2 cellular contexts compared by ENCODE assay signal in the genomic region with DNA sequence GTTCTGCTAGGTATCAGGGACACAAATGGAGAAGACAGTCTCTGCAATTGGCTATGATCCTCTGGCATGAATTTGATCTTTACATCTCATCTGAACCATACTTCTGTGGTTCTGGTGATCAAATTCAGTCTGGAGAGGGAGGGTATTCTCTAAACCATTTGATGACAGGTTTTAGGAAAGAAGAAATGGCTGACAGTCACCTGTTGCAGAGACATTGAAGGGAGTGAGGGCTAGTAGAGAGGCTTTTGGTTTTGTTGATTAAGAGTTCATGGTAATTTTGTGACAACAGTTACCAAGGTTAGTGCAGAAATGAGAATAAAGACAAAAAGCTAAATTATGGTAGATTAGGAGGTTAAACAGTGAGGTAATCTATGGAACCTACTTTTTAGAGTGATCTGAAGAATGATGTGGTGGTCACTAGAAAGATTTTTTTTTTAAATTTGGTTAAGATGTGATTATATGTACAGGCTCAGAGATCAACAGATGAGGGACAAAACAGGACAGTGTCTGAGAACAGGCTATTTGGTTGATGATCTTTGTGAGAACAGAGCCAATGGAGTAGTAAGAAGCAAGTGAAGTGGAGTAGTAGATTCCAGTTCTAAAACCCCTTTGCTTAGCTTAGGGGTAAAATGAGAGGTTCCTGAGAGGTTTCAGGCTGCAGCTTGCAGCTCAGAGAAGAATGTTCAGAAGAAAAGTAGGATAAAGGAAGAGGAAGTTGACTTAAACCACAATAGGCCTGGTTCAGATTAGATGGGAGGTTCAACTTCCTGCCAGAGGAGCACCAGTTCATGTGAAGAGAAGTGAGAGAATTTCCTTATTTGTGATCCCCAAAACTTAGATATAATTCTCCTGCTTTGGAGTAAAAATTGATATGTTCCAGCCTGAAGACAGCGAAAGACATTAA.
A peak's percentile ranks its signal among the peaks of the same experiment; 100 is the strongest.
TF ChIP-seq lines count a peak whose summit lies in the region.

No MANE protein-coding gene starts in this region.

TF ChIP-seq in HepG2, 621 proteins besides CTCF, POLR2A, EP300 and RAD21 (continued from another document):
- TF ChIP-seq, protein P1, sequence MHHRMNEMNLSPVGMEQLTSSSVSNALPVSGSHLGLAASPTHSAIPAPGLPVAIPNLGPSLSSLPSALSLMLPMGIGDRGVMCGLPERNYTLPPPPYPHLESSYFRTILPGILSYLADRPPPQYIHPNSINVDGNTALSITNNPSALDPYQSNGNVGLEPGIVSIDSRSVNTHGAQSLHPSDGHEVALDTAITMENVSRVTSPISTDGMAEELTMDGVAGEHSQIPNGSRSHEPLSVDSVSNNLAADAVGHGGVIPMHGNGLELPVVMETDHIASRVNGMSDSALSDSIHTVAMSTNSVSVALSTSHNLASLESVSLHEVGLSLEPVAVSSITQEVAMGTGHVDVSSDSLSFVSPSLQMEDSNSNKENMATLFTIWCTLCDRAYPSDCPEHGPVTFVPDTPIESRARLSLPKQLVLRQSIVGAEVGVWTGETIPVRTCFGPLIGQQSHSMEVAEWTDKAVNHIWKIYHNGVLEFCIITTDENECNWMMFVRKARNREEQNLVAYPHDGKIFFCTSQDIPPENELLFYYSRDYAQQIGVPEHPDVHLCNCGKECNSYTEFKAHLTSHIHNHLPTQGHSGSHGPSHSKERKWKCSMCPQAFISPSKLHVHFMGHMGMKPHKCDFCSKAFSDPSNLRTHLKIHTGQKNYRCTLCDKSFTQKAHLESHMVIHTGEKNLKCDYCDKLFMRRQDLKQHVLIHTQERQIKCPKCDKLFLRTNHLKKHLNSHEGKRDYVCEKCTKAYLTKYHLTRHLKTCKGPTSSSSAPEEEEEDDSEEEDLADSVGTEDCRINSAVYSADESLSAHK (CRISPR knock-in tag; IDR thresholded peaks at IDR 0.05; ENCODE audit: borderline replicate concordance): no peak

TF ChIP-seq in K562, 482 proteins besides CTCF, POLR2A, EP300 and RAD21 (continued from another document and continues in another):
- TF ChIP-seq, protein P2, sequence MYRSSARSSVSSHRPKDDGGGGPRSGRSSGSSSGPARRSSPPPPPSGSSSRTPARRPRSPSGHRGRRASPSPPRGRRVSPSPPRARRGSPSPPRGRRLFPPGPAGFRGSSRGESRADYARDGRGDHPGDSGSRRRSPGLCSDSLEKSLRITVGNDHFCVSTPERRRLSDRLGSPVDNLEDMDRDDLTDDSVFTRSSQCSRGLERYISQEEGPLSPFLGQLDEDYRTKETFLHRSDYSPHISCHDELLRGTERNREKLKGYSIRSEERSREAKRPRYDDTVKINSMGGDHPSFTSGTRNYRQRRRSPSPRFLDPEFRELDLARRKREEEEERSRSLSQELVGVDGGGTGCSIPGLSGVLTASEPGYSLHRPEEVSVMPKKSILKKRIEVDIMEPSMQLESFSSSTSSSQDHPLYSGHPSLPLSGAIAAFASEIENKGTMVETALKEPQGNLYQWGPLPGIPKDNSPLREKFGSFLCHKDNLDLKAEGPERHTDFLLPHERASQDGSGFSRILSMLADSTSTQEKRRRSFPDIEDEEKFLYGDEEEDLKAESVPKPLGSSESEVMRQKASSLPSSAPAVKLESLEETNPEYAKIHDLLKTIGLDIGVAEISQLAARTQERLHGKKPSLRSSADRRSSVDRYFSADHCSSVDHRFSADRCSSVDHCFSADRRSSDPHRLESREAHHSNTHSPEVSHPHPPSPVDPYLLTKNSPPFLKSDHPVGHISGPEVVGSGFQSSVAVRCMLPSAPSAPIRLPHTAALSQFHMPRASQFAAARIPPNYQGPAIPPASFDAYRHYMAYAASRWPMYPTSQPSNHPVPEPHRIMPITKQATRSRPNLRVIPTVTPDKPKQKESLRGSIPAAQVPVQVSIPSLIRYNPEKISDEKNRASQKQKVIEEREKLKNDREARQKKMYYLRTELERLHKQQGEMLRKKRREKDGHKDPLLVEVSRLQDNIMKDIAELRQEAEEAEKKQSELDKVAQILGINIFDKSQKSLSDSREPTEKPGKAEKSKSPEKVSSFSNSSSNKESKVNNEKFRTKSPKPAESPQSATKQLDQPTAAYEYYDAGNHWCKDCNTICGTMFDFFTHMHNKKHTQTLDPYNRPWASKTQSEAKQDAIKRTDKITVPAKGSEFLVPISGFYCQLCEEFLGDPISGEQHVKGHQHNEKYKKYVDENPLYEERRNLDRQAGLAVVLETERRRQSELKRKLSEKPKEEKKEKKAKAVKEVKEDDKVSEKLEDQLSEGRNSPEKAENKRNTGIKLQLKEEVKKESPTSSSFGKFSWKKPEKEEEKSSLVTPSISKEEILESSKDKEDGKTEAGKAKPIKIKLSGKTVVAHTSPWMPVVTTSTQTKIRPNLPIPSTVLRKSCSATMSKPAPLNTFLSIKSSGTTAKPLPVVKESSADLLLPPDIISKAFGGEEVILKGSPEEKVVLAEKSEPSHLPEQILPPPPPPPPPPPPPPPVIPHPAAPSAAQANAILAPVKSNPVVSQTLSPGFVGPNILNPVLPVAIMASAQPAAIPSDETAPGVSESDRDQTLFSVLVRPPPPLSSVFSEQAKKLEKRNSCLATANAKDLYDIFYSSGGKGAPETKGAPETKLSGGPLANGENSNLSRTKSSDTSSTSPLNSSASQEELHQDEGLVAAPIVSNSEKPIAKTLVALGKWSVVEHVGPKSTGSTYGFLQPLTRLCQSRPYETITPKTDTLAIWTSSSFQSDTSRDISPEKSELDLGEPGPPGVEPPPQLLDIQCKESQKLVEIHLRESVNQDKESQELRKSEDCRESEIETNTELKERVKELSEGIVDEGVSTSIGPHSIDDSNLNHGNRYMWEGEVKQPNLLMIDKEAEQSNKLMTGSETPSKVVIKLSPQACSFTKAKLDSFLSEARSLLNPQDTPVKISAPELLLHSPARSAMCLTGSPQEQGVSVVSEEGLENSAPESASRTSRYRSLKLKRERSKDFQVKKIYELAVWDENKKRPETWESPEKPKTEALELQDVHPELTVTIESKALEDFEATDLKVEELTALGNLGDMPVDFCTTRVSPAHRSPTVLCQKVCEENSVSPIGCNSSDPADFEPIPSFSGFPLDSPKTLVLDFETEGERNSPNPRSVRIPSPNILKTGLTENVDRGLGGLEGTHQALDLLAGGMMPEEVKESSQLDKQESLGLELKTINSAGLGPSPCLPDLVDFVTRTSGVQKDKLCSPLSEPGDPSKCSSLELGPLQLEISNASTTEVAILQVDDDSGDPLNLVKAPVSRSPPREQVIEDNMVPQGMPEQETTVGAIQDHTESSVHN (IDR thresholded peaks at IDR 0.05; ENCODE audit: borderline replicate concordance in 1 of 2, low read depth in 1 of 2): no peak
- TF ChIP-seq SMARCC2 (IDR thresholded peaks at IDR 0.05; ENCODE audit: low read depth) (no peak), ZNF778 (CRISPR knock-in tag; IDR thresholded peaks at IDR 0.05) (no peak), ZHX1 (conservative IDR thresholded peaks at IDR 0.05; ENCODE audit: low read length) (no peak), ZKSCAN8 (CRISPR knock-in tag; IDR thresholded peaks at IDR 0.05) (peak; percentile 23; the same call in 1 of the 2 replicates), SPI1 (IDR thresholded peaks at IDR 0.05; ENCODE audit: borderline replicate concordance, low read depth, low read length) (peak; percentile 81), PHTF2 (CRISPR knock-in tag; IDR thresholded peaks at IDR 0.05) (no peak), HOXB6 (CRISPR knock-in tag; IDR thresholded peaks at IDR 0.05; ENCODE audit: borderline replicate concordance) (no peak), KLF6 (CRISPR knock-in tag; IDR thresholded peaks at IDR 0.05; ENCODE audit: borderline replicate concordance) (no peak), TBL1XR1 (IDR thresholded peaks at IDR 0.05; ENCODE audit: low read length in 2 of 2) (peak; percentile 39 to 40; a peak in 3 of 4 replicates), ZNF444 (CRISPR knock-in tag; IDR thresholded peaks at IDR 0.05) (no peak), ZNF121 (CRISPR knock-in tag; conservative IDR thresholded peaks at IDR 0.05) (no peak), ZSCAN29 (IDR thresholded peaks at IDR 0.05) (no peak), DIDO1 (tag; IDR thresholded peaks at IDR 0.05; ENCODE audit: low read depth) (no peak), ZNF12 (CRISPR knock-in tag; IDR thresholded peaks at IDR 0.05) (no peak), IRF9 (tag; IDR thresholded peaks at IDR 0.05) (no peak), ZNF140 (CRISPR knock-in tag; IDR thresholded peaks at IDR 0.05) (no peak), CEBPG (CRISPR knock-in tag; IDR thresholded peaks at IDR 0.05) (no peak), CEBPG (tag; conservative IDR thresholded peaks at IDR 0.05 in 1 of 2, IDR thresholded peaks at IDR 0.05 in 1 of 2) (no peak), POLR2G (IDR thresholded peaks at IDR 0.05; ENCODE audit: low read depth, low read length) (no peak), CREB1 (IDR thresholded peaks at IDR 0.05) (no peak), CREB1 (CRISPR knock-in tag; IDR thresholded peaks at IDR 0.05) (no peak), BMI1 (IDR thresholded peaks at IDR 0.05; ENCODE audit: low read length) (no peak), OTX1 (CRISPR knock-in tag; IDR thresholded peaks at IDR 0.05) (no peak)
- TF ChIP-seq, protein P3, sequence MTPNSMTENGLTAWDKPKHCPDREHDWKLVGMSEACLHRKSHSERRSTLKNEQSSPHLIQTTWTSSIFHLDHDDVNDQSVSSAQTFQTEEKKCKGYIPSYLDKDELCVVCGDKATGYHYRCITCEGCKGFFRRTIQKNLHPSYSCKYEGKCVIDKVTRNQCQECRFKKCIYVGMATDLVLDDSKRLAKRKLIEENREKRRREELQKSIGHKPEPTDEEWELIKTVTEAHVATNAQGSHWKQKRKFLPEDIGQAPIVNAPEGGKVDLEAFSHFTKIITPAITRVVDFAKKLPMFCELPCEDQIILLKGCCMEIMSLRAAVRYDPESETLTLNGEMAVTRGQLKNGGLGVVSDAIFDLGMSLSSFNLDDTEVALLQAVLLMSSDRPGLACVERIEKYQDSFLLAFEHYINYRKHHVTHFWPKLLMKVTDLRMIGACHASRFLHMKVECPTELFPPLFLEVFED (CRISPR knock-in tag; conservative IDR thresholded peaks at IDR 0.05): no peak
- TF ChIP-seq, protein P4, sequence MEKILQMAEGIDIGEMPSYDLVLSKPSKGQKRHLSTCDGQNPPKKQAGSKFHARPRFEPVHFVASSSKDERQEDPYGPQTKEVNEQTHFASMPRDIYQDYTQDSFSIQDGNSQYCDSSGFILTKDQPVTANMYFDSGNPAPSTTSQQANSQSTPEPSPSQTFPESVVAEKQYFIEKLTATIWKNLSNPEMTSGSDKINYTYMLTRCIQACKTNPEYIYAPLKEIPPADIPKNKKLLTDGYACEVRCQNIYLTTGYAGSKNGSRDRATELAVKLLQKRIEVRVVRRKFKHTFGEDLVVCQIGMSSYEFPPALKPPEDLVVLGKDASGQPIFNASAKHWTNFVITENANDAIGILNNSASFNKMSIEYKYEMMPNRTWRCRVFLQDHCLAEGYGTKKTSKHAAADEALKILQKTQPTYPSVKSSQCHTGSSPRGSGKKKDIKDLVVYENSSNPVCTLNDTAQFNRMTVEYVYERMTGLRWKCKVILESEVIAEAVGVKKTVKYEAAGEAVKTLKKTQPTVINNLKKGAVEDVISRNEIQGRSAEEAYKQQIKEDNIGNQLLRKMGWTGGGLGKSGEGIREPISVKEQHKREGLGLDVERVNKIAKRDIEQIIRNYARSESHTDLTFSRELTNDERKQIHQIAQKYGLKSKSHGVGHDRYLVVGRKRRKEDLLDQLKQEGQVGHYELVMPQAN (IDR thresholded peaks at IDR 0.05; ENCODE audit: borderline replicate concordance): no peak; the same call in 1 of the 2 replicates
- TF ChIP-seq, protein P5, sequence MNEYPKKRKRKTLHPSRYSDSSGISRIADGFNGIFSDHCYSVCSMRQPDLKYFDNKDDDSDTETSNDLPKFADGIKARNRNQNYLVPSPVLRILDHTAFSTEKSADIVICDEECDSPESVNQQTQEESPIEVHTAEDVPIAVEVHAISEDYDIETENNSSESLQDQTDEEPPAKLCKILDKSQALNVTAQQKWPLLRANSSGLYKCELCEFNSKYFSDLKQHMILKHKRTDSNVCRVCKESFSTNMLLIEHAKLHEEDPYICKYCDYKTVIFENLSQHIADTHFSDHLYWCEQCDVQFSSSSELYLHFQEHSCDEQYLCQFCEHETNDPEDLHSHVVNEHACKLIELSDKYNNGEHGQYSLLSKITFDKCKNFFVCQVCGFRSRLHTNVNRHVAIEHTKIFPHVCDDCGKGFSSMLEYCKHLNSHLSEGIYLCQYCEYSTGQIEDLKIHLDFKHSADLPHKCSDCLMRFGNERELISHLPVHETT (CRISPR knock-in tag; conservative IDR thresholded peaks at IDR 0.05 in 1 of 2, IDR thresholded peaks at IDR 0.05 in 1 of 2): no peak; a peak in 1 of 4 replicates
- TF ChIP-seq, protein P6, sequence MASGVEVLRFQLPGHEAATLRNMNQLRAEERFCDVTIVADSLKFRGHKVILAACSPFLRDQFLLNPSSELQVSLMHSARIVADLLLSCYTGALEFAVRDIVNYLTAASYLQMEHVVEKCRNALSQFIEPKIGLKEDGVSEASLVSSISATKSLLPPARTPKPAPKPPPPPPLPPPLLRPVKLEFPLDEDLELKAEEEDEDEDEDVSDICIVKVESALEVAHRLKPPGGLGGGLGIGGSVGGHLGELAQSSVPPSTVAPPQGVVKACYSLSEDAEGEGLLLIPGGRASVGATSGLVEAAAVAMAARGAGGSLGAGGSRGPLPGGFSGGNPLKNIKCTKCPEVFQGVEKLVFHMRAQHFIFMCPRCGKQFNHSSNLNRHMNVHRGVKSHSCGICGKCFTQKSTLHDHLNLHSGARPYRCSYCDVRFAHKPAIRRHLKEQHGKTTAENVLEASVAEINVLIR (CRISPR knock-in tag; IDR thresholded peaks at IDR 0.05): no peak
- TF ChIP-seq, protein P7, sequence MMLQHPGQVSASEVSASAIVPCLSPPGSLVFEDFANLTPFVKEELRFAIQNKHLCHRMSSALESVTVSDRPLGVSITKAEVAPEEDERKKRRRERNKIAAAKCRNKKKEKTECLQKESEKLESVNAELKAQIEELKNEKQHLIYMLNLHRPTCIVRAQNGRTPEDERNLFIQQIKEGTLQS (IDR thresholded peaks at IDR 0.05): no peak
- TF ChIP-seq, protein P7 (CRISPR knock-in tag; conservative IDR thresholded peaks at IDR 0.05): no peak
